16 cellular contexts compared by ENCODE assay signal in genomic region chrX:44961817-44962607, GRCh38.
DNase-seq lines count a peak whose midpoint lies in the region; ATAC-seq and TF ChIP-seq lines count a peak whose summit lies in the region.
"Had no signal": no experiment of that assay in that cellular context is flagged by ENCODE, and none has a peak within 500 bp of the region (broad histone marks: within the 10 kb centered on the region; RNA-seq: fewer than 3 reads in every experiment).

No MANE protein-coding gene starts in this region.

- peaks cover 31 to 84% (median 44%) of the 10 kb centered on the region in 4 donors for H3K4me1 Mint-ChIP-seq in CD4-positive, CD25-positive, alpha-beta regulatory T cell
- peaks cover 30 to 45% of the 10 kb centered on the region in 2 donors for H3K4me1 Mint-ChIP-seq in effector memory CD8-positive, alpha-beta T cell (ENCODE audit: low read depth in 2 of 2)
- peaks cover 58% of the 10 kb centered on the region for H3K4me1 Mint-ChIP-seq in CD8-positive, alpha-beta T cell (ENCODE audit: low read depth)
- H3K4me1 Mint-ChIP-seq in nephron progenitor cell: peaks cover 7% of the 10 kb centered on the region

- H3K9me3 ChIP-seq in CD4-positive, CD25-positive, alpha-beta regulatory T cell (ENCODE audit: control insufficient read depth in 2 of 2, low read length in 2 of 2): no peaks in the 10 kb centered on the region
- H3K9me3 ChIP-seq in PC-3 (ENCODE audit: low read length): no peaks in the 10 kb centered on the region
- H3K9me3 ChIP-seq in CD8-positive, alpha-beta T cell (ENCODE audit: low read length): no peaks in the 10 kb centered on the region
- H3K9me3 ChIP-seq: A549 had no signal

- CTCF ChIA-PET in PC-3 (lab: Charles Lee): no interaction called here
- CTCF ChIA-PET in CD8-positive, alpha-beta T cell (lab: Charles Lee): no interaction called here

- H3K4me2 ChIP-seq in PC-3 (ENCODE audit: low read length): no peak overlapping the region
- H3K4me2 ChIP-seq: A549 had no signal

- peaks cover 4% of the 10 kb centered on the region; the same call in 1 of the 2 replicates for H4K20me1 ChIP-seq in PC-3 (ENCODE audit: low read length)

- no peak for ATAC-seq in CD4-positive, CD25-positive, alpha-beta regulatory T cell (ENCODE audit: low read depth in 2 of 2)
- no peak for ATAC-seq in PC-3
- ATAC-seq in effector memory CD8-positive, alpha-beta T cell (replicated peaks): peak; percentile 41
- ATAC-seq in CD8-positive, alpha-beta T cell: no peak
- ATAC-seq: A549 had no signal

- no peaks in the 10 kb centered on the region for H3K9me3 Mint-ChIP-seq in CD4-positive, CD25-positive, alpha-beta regulatory T cell
- H3K9me3 Mint-ChIP-seq in effector memory CD8-positive, alpha-beta T cell: no peaks in the 10 kb centered on the region
- no peaks in the 10 kb centered on the region for H3K9me3 Mint-ChIP-seq in CD8-positive, alpha-beta T cell
- peaks cover 42% of the 10 kb centered on the region for H3K9me3 Mint-ChIP-seq in nephron progenitor cell

- H2AFZ ChIP-seq in PC-3 (ENCODE audit: low read length): no peak overlapping the region

- intact Hi-C loops in PC-3 (cut with micrococcal nuclease): no loop called here
- intact Hi-C loops in CD8-positive, alpha-beta T cell (cut with DNase I, micrococcal nuclease): no loop called here

- peaks cover 46% of the 10 kb centered on the region for H3K4me1 ChIP-seq in CD4-positive, CD25-positive, alpha-beta regulatory T cell (ENCODE audit: control insufficient read depth, insufficient read depth, low read length, poor library complexity, severe bottlenecking)
- peaks cover 9% of the 10 kb centered on the region for H3K4me1 ChIP-seq in PC-3 (ENCODE audit: insufficient read depth, low read length)
- H3K4me1 ChIP-seq in CD8-positive, alpha-beta T cell (ENCODE audit: insufficient read depth, low read length): peaks cover 14% of the 10 kb centered on the region
- H3K4me1 ChIP-seq: A549 had no signal

- H3K4me3 Mint-ChIP-seq in CD4-positive, CD25-positive, alpha-beta regulatory T cell: peak overlapping the region; percentile 59 to 80 (median 68)
- H3K4me3 Mint-ChIP-seq in effector memory CD8-positive, alpha-beta T cell: peak overlapping the region; percentile 5 to 38
- H3K4me3 Mint-ChIP-seq in CD8-positive, alpha-beta T cell: no peak overlapping the region
- H3K4me3 Mint-ChIP-seq in nephron progenitor cell: no peak overlapping the region
- H3K4me3 Mint-ChIP-seq: IgD-negative memory B cell had no signal

- POLR2A ChIA-PET in PC-3 (lab: Charles Lee; ENCODE audit: unreplicated experiment): interaction anchor here (0.5 kb wide), 1 partner anchor 117 kb away, joined by 8 read pairs; no protein-coding TSS in a partner anchor
- POLR2A ChIA-PET in CD8-positive, alpha-beta T cell (lab: Charles Lee): no interaction called here

- H3K9ac ChIP-seq in PC-3 (ENCODE audit: low read length): no peak overlapping the region

- no peak for TF ChIP-seq CTCF in PC-3 (conservative IDR thresholded peaks at IDR 0.05; ENCODE audit: low read depth, low read length)
- no peak for TF ChIP-seq CTCF in CD8-positive, alpha-beta T cell (IDR thresholded peaks at IDR 0.05)
- TF ChIP-seq CTCF in nephron progenitor cell (IDR thresholded peaks at IDR 0.05): no peak

- DNase-seq in activated effector memory CD4-positive, alpha-beta T cell treated with anti-CD3 and anti-CD28 coated beads, Interleukin-2, amount 50 U/mL, for 16 hours: peak; percentile 63
- no peak for DNase-seq in activated effector memory CD4-positive, alpha-beta T cell treated with Interleukin-2 at 50 U/mL for 16 hours
- peak in 2 of 3 donors; percentile 44 to 60 for DNase-seq in CD4-positive, CD25-positive, alpha-beta regulatory T cell
- DNase-seq in PC-3: no peak
- DNase-seq in effector memory CD8-positive, alpha-beta T cell: no peak
- DNase-seq in CD8-positive, alpha-beta T cell: no peak
- no peak for DNase-seq in nephron progenitor cell
- DNase-seq: Calu3, DMS79, HCEC 1CT, MV-4-11, NCI-H1436, NCI-H2029 treated with DMSO at 0.1 percent for 48 hours, NCI-H510A treated with DMSO at 0.1 percent for 48 hours had no signal

- BruUV-seq in PC-3 (replicated peaks; lab: Mats Ljungman, UMichigan): TSS peak; percentile 21

- H3K27ac ChIP-seq in CD4-positive, CD25-positive, alpha-beta regulatory T cell (ENCODE audit: insufficient read depth, low read length, poor library complexity, severe bottlenecking): peak overlapping the region; percentile 47
- H3K27ac ChIP-seq in PC-3 (ENCODE audit: low read length): no peak overlapping the region
- H3K27ac ChIP-seq in CD8-positive, alpha-beta T cell (ENCODE audit: low read depth, low read length): no peak overlapping the region
- H3K27ac ChIP-seq: A549 had no signal

- peaks cover 20% of the 10 kb centered on the region for H3K36me3 Mint-ChIP-seq in CD4-positive, CD25-positive, alpha-beta regulatory T cell
- H3K36me3 Mint-ChIP-seq in effector memory CD8-positive, alpha-beta T cell (ENCODE audit: insufficient read depth): peaks cover 25% of the 10 kb centered on the region
- H3K36me3 Mint-ChIP-seq in CD8-positive, alpha-beta T cell: peaks cover 25% of the 10 kb centered on the region
- H3K36me3 Mint-ChIP-seq in nephron progenitor cell (ENCODE audit: low read depth): peaks cover 53% of the 10 kb centered on the region

- H3K79me2 ChIP-seq in PC-3 (ENCODE audit: low read length): peaks cover 94% of the 10 kb centered on the region

- no peaks in the 10 kb centered on the region for H3K27me3 ChIP-seq in CD4-positive, CD25-positive, alpha-beta regulatory T cell (ENCODE audit: control insufficient read depth, insufficient read depth, low read length)
- H3K27me3 ChIP-seq in PC-3 (ENCODE audit: low read length): no peaks in the 10 kb centered on the region
- H3K27me3 ChIP-seq in CD8-positive, alpha-beta T cell (ENCODE audit: insufficient read depth, low read length): no peaks in the 10 kb centered on the region

- peak overlapping the region; percentile 11 to 89 (median 34) for H3K27ac Mint-ChIP-seq in CD4-positive, CD25-positive, alpha-beta regulatory T cell
- H3K27ac Mint-ChIP-seq in effector memory CD8-positive, alpha-beta T cell: no peak overlapping the region
- H3K27ac Mint-ChIP-seq in CD8-positive, alpha-beta T cell: no peak overlapping the region
- no peak overlapping the region for H3K27ac Mint-ChIP-seq in nephron progenitor cell

- no peaks in the 10 kb centered on the region for H3K36me3 ChIP-seq in CD4-positive, CD25-positive, alpha-beta regulatory T cell (ENCODE audit: control insufficient read depth, insufficient read depth, low read length)
- H3K36me3 ChIP-seq in PC-3 (ENCODE audit: low read depth, low read length): no peaks in the 10 kb centered on the region
- no peaks in the 10 kb centered on the region for H3K36me3 ChIP-seq in CD8-positive, alpha-beta T cell (ENCODE audit: insufficient read depth, low read length)

- H3K27me3 Mint-ChIP-seq in CD4-positive, CD25-positive, alpha-beta regulatory T cell: no peaks in the 10 kb centered on the region
- no peaks in the 10 kb centered on the region for H3K27me3 Mint-ChIP-seq in effector memory CD8-positive, alpha-beta T cell
- H3K27me3 Mint-ChIP-seq in CD8-positive, alpha-beta T cell (ENCODE audit: low read depth): no peaks in the 10 kb centered on the region
- no peaks in the 10 kb centered on the region for H3K27me3 Mint-ChIP-seq in nephron progenitor cell (ENCODE audit: low read depth, poor library complexity)
- H3K27me3 Mint-ChIP-seq: IgD-negative memory B cell had no signal

- H3F3A ChIP-seq in PC-3 (ENCODE audit: low read length, unreplicated experiment): peaks cover 4% of the 10 kb centered on the region

- peak overlapping the region; percentile 57 for H3K4me3 ChIP-seq in CD4-positive, CD25-positive, alpha-beta regulatory T cell (ENCODE audit: low read depth, low read length)
- H3K4me3 ChIP-seq in PC-3 (ENCODE audit: low read length): no peak overlapping the region
- H3K4me3 ChIP-seq in CD8-positive, alpha-beta T cell (ENCODE audit: low read depth, low read length): no peak overlapping the region
- H3K4me3 ChIP-seq: A549 had no signal

- no peaks in the 10 kb centered on the region for H3K9me2 ChIP-seq in PC-3 (replicated peaks; ENCODE audit: low read length)

Comparison
In these comparisons a context has a peak if more than half of its experiments do, and no peak if none do; other contexts are left out.
1. DNase-seq: peak in activated effector memory CD4-positive, alpha-beta T cell treated with anti-CD3 and anti-CD28 coated beads, Interleukin-2, amount 50 U/mL, for 16 hours (single experiment) and CD4-positive, CD25-positive, alpha-beta regulatory T cell (2 of 3); none in activated effector memory CD4-positive, alpha-beta T cell treated with Interleukin-2 at 50 U/mL for 16 hours (single experiment), PC-3 (single experiment), effector memory CD8-positive, alpha-beta T cell (0 of 3), CD8-positive, alpha-beta T cell (0 of 7) and nephron progenitor cell (single experiment).
2. H3K27ac Mint-ChIP-seq: peak in CD4-positive, CD25-positive, alpha-beta regulatory T cell (3 of 3); none in effector memory CD8-positive, alpha-beta T cell (0 of 2), CD8-positive, alpha-beta T cell (single experiment) and nephron progenitor cell (single experiment).
3. H3K4me3 Mint-ChIP-seq: peak in CD4-positive, CD25-positive, alpha-beta regulatory T cell (4 of 4) and effector memory CD8-positive, alpha-beta T cell (2 of 2); none in CD8-positive, alpha-beta T cell (single experiment) and nephron progenitor cell (single experiment).